1 cellular context compared by ENCODE assay signal in genomic region chr1:235367000-235367908, GRCh38.
TF ChIP-seq lines count a peak whose summit lies in the region.

Gene TBCE (plus strand): TSS chr1:235367427. CDS start chr1:235380050, 12,623 bp downstream.

TF ChIP-seq in HepG2, 621 proteins besides CTCF, POLR2A, EP300 and RAD21 (continued from another document):
- peak; percentile 54 for TF ChIP-seq ARID5B (CRISPR knock-in tag; IDR thresholded peaks at IDR 0.05)
- no peak for TF ChIP-seq ZNF784 (CRISPR knock-in tag; IDR thresholded peaks at IDR 0.05; ENCODE audit: borderline replicate concordance)
- TF ChIP-seq ZKSCAN8 (CRISPR knock-in tag; IDR thresholded peaks at IDR 0.05; ENCODE audit: borderline replicate concordance), result no peak
